In the genomic region with DNA sequence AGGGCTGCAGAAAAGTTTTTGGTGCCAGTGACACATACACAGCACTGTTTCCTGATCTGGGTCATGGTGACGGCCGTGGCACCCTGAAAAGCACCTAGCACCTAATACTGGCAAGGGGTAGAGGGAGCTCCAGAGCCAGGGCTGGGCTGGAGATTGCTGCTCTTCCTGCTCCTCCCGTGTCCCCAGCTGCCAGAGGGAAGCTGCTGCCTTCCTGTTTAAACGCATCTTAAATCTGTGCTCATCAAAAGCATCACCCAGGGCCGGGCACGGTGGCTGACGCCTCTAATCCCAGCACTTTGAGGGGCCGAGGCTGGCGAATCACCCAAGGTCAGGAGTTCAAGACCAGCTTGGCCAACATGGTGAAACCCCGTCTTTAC, we compare ENCODE assay signal across 8 cellular contexts.
DNase-seq lines count a peak whose midpoint lies in the region; ATAC-seq, FAIRE-seq and TF ChIP-seq lines count a peak whose summit lies in the region.

No MANE protein-coding gene starts in this region.

- H3K4me2 ChIP-seq in BLaER1 (peak overlapping the region; percentile 78), OCI-LY1 (ENCODE audit: low read length) (no peak overlapping the region)

- no peaks in the 10 kb centered on the region for H3K27me3 ChIP-seq in BLaER1
- no peaks in the 10 kb centered on the region; the same call in 1 of the 2 replicates for H3K27me3 ChIP-seq in OCI-LY1 (ENCODE audit: insufficient read depth, low read length)
- no peaks in the 10 kb centered on the region for H3K27me3 ChIP-seq in lung (ENCODE audit: control insufficient read depth, insufficient read depth)
- H3K27me3 ChIP-seq in upper lobe of right lung = no peaks in the 10 kb centered on the region

- H3K27ac ChIP-seq in BLaER1 (peak overlapping the region; percentile 65; the same call in 1 of the 2 replicates), OCI-LY1 (ENCODE audit: low read depth, low read length, poor library complexity, severe bottlenecking) (no peak overlapping the region), cingulate gyrus (ENCODE audit: low read depth, low read length) (peak overlapping the region; percentile 32), lung (ENCODE audit: low read depth in 1 of 2, low read length in 1 of 2) (peak overlapping the region in 1 of 2 donors; percentile 11), upper lobe of right lung (peak overlapping the region; percentile 14)

- H3F3A ChIP-seq in OCI-LY1 (ENCODE audit: insufficient read depth, low read length) = no peaks in the 10 kb centered on the region

- peak; percentile 59 for FAIRE-seq in GM18507 (lab: Jason Lieb, UNC)

- intact Hi-C loops in upper lobe of right lung (cut with DNase I) = no loop called here

- H3K79me2 ChIP-seq in OCI-LY1 (ENCODE audit: insufficient read depth, low read length) = no peaks in the 10 kb centered on the region

- H3K9me2 ChIP-seq in OCI-LY1 (ENCODE audit: low read depth, low read length) = no peaks in the 10 kb centered on the region

- no peak overlapping the region for H3K9ac ChIP-seq in BLaER1
- no peak overlapping the region for H3K9ac ChIP-seq in OCI-LY1 (ENCODE audit: low read length)

- no peaks in the 10 kb centered on the region for H4K20me1 ChIP-seq in BLaER1
- H4K20me1 ChIP-seq in OCI-LY1 (ENCODE audit: insufficient read depth, low read length) = no peaks in the 10 kb centered on the region

- H3K36me3 ChIP-seq in BLaER1 = no peaks in the 10 kb centered on the region
- no peaks in the 10 kb centered on the region for H3K36me3 ChIP-seq in OCI-LY1 (ENCODE audit: insufficient read depth, low read length)
- no peaks in the 10 kb centered on the region for H3K36me3 ChIP-seq in lung (ENCODE audit: control insufficient read depth in 2 of 2, insufficient read depth in 2 of 2, low read length in 2 of 2)
- no peaks in the 10 kb centered on the region for H3K36me3 ChIP-seq in upper lobe of right lung

- peaks cover 77% of the 10 kb centered on the region for H3K4me1 ChIP-seq in BLaER1
- H3K4me1 ChIP-seq in OCI-LY1 (ENCODE audit: insufficient read depth, low read length, severe bottlenecking) = no peaks in the 10 kb centered on the region
- H3K4me1 ChIP-seq in lung (ENCODE audit: control insufficient read depth in 2 of 2, insufficient read depth in 2 of 2, low read length in 2 of 2) = peaks cover 0 to 5% of the 10 kb centered on the region in 2 donors
- peaks cover 18% of the 10 kb centered on the region for H3K4me1 ChIP-seq in upper lobe of right lung

- peak; percentile 26 for DNase-seq in GM18507 (ENCODE audit: extremely low spot score, insufficient read length, low read depth)
- DNase-seq in lung (ENCODE audit: low spot score) = peak; percentile 35
- peak; percentile 81 for DNase-seq in upper lobe of right lung

- 19 to 25% methylated on average over 10 of the region's 10 CpGs for WGBS in lung, 2 donors

- H3K4me3 ChIP-seq in BLaER1 (no peak overlapping the region), OCI-LY1 (ENCODE audit: low read depth, low read length, poor library complexity, severe bottlenecking) (no peak overlapping the region), lung (no peak overlapping the region), upper lobe of right lung (no peak overlapping the region)

- H2AFZ ChIP-seq in OCI-LY1 (ENCODE audit: low read length) = no peak overlapping the region

- ATAC-seq in lung (ENCODE audit: insufficient read depth, low FRiP score) = peak; percentile 78
- ATAC-seq in upper lobe of right lung = peak; percentile 92
- ATAC-seq in HG02884 (IDR thresholded peaks at IDR 0.05; ENCODE audit: unreplicated experiment) = no peak
- ATAC-seq in GM18519 (IDR thresholded peaks at IDR 0.05; ENCODE audit: low FRiP score, unreplicated experiment) = no peak

- TF ChIP-seq CTCF in OCI-LY1 (IDR thresholded peaks at IDR 0.05; ENCODE audit: low read length) = peak; percentile 47
- TF ChIP-seq CTCF in lung (IDR thresholded peaks at IDR 0.05; ENCODE audit: control extremely low read depth, extremely low read depth) = peak; percentile 31
- TF ChIP-seq CTCF in upper lobe of right lung (IDR thresholded peaks at IDR 0.05) = peak; percentile 61

- 0 out of 2 replicates have a peak, but pooled peaks cover 4% of the 10 kb centered on the region for H3K9me3 ChIP-seq in BLaER1
- no peaks in the 10 kb centered on the region for H3K9me3 ChIP-seq in OCI-LY1 (ENCODE audit: low read length)
- no peaks in the 10 kb centered on the region for H3K9me3 ChIP-seq in lung (ENCODE audit: control insufficient read depth in 2 of 2, insufficient read depth in 1 of 2, low read length in 1 of 2)
- H3K9me3 ChIP-seq in upper lobe of right lung = no peaks in the 10 kb centered on the region

Comparison
In these comparisons a context has a peak if more than half of its experiments do, and no peak if none do; other contexts are left out.
1. DNase-seq: peak in every context shown above with its lines; median percentile 81 in upper lobe of right lung; 35 in lung; 26 in GM18507.
2. ATAC-seq: peak in lung (single experiment) and upper lobe of right lung (single experiment); none in HG02884 (single experiment) and GM18519 (single experiment).
3. Peak in every context shown above with its lines, with median percentiles within 50 percentile points of each other: CTCF ChIP-seq.